In genomic region chr1:12142141-12142823, GRCh38 we compare ENCODE assay signal across 1 cellular context.
TF ChIP-seq lines count a peak whose summit lies in the region.

No MANE protein-coding gene starts in this region.

TF ChIP-seq in GM12878, 131 proteins besides CTCF, POLR2A, EP300 and RAD21 (continued from another document):
- no peak for TF ChIP-seq IRF4 (IDR thresholded peaks at IDR 0.05; ENCODE audit: low read depth, low read length)
- no peak for TF ChIP-seq E4F1 (IDR thresholded peaks at IDR 0.05; ENCODE audit: borderline replicate concordance, partially characterized antibody)
- no peak for TF ChIP-seq IKZF2 (IDR thresholded peaks at IDR 0.05)
- TF ChIP-seq IKZF1 (conservative IDR thresholded peaks at IDR 0.05): no peak
- TF ChIP-seq ZBTB11 (CRISPR knock-in tag; IDR thresholded peaks at IDR 0.05): no peak
- TF ChIP-seq SP1 (IDR thresholded peaks at IDR 0.05; ENCODE audit: low read depth, low read length): no peak
- TF ChIP-seq CHD4 (IDR thresholded peaks at IDR 0.05): no peak
- no peak for TF ChIP-seq NKRF (conservative IDR thresholded peaks at IDR 0.05)
